Comparison of ENCODE assay signal across 33 cellular contexts in genomic region chr2:44822174-44822573, GRCh38.
"Had no signal": no experiment of that assay in that cellular context is flagged by ENCODE, and none has a peak within 500 bp of the region (broad histone marks: within the 10 kb centered on the region; RNA-seq: fewer than 3 reads in every experiment).

No MANE protein-coding gene starts in this region.

- H3K4me3 Mint-ChIP-seq: activated CD4-positive, alpha-beta T cell treated with anti-CD3 and anti-CD28 coated beads, Interleukin-2, amount 10 ng/mL, durations not matched to agents 24 days and 14 days; activated CD8-positive, alpha-beta T cell treated with anti-CD3 and anti-CD28 coated beads for 36 hours; activated naive CD8-positive, alpha-beta T cell treated with anti-CD3 and anti-CD28 coated beads for 36 hours; activated T-cell treated with anti-CD3 and anti-CD28 coated beads, Interleukin-2, amount 50 U/mL, for 72 hours; activated T-helper 17 cell treated with anti-CD3 and anti-CD28 coated beads, Interleukin-2, amount 50 U/mL, for 72 hours; T-helper 1 cell treated with Interleukin-12 subunit alpha and Interleukin-12 subunit beta and Interleukin-4 antibody, amounts not matched to agents 30 μg/mL and 1 μg/mL, for 36 hours; T-helper 2 cell treated with Interferon-gamma antibody and Interleukin-4, amounts not matched to agents 5 μg/mL and 100 μg/mL, for 36 hours had no signal

- H3K27ac Mint-ChIP-seq: activated CD4-positive, alpha-beta T cell treated with anti-CD3 and anti-CD28 coated beads, Interleukin-2, amount 10 ng/mL, durations not matched to agents 24 days and 14 days; activated CD8-positive, alpha-beta T cell treated with anti-CD3 and anti-CD28 coated beads for 36 hours; activated naive CD8-positive, alpha-beta T cell treated with anti-CD3 and anti-CD28 coated beads for 36 hours; activated T-cell treated with anti-CD3 and anti-CD28 coated beads, Interleukin-2, amount 50 U/mL, for 72 hours; activated T-helper 17 cell treated with anti-CD3 and anti-CD28 coated beads, Interleukin-2, amount 50 U/mL, for 72 hours; T-helper 1 cell treated with Interleukin-12 subunit alpha and Interleukin-12 subunit beta and Interleukin-4 antibody, amounts not matched to agents 30 μg/mL and 1 μg/mL, for 36 hours; T-helper 2 cell treated with Interferon-gamma antibody and Interleukin-4, amounts not matched to agents 5 μg/mL and 100 μg/mL, for 36 hours had no signal

- H3K27me3 Mint-ChIP-seq: activated CD4-positive, alpha-beta T cell treated with anti-CD3 and anti-CD28 coated beads, Interleukin-2, amount 10 ng/mL, durations not matched to agents 24 days and 14 days had no signal

- H3K27me3 ChIP-seq: Peyer's patch, SJSA1 had no signal

- H3K4me3 ChIP-seq: Peyer's patch, SJSA1 had no signal

- H3K9ac ChIP-seq: SK-N-SH had no signal

- H3K4me1 ChIP-seq: SJSA1 had no signal

- H3K4me1 Mint-ChIP-seq: activated CD4-positive, alpha-beta T cell treated with anti-CD3 and anti-CD28 coated beads, Interleukin-2, amount 10 ng/mL, durations not matched to agents 24 days and 14 days; activated naive CD8-positive, alpha-beta T cell treated with anti-CD3 and anti-CD28 coated beads for 36 hours; activated T-helper 17 cell treated with anti-CD3 and anti-CD28 coated beads, Interleukin-2, amount 50 U/mL, for 72 hours had no signal

- H3K36me3 ChIP-seq: brain microvascular endothelial cell, Peyer's patch, SJSA1 had no signal

- H3K9me3 Mint-ChIP-seq: activated CD4-positive, alpha-beta T cell treated with anti-CD3 and anti-CD28 coated beads, Interleukin-2, amount 10 ng/mL, durations not matched to agents 24 days and 14 days; activated CD8-positive, alpha-beta T cell treated with anti-CD3 and anti-CD28 coated beads for 36 hours; activated naive CD8-positive, alpha-beta T cell treated with anti-CD3 and anti-CD28 coated beads for 36 hours; activated T-cell treated with anti-CD3 and anti-CD28 coated beads, Interleukin-2, amount 50 U/mL, for 72 hours; activated T-helper 17 cell treated with anti-CD3 and anti-CD28 coated beads, Interleukin-2, amount 50 U/mL, for 72 hours; T-helper 1 cell treated with Interleukin-12 subunit alpha and Interleukin-12 subunit beta and Interleukin-4 antibody, amounts not matched to agents 30 μg/mL and 1 μg/mL, for 36 hours; T-helper 2 cell treated with Interferon-gamma antibody and Interleukin-4, amounts not matched to agents 5 μg/mL and 100 μg/mL, for 36 hours had no signal

- DNase-seq: activated CD4-positive, alpha-beta T cell treated with anti-CD3 and anti-CD28 coated beads, Interleukin-2, amount 10 ng/mL, durations not matched to agents 24 days and 14 days; activated CD4-positive, alpha-beta T cell treated with anti-CD3 and anti-CD28 coated beads, Interleukin-2, amount 50 U/mL, for 4 hours; activated CD4-positive, CD25-positive, alpha-beta regulatory T cell; activated CD8-positive, alpha-beta T cell treated with anti-CD3 and anti-CD28 coated beads for 36 hours; activated effector memory CD4-positive, alpha-beta T cell treated with anti-CD3 and anti-CD28 coated beads, Interleukin-2, amount 50 U/mL, for 16 hours; activated naive CD4-positive, alpha-beta T cell; activated naive CD4-positive, alpha-beta T cell treated with anti-CD3 and anti-CD28 coated beads, Interleukin-2, amount 50 U/mL, for 16 hours; activated naive CD8-positive, alpha-beta T cell treated with anti-CD3 and anti-CD28 coated beads for 36 hours; activated T-cell treated with anti-CD3 and anti-CD28 coated beads, Interleukin-2, amount 50 U/mL, for 1 hour; activated T-cell treated with anti-CD3 and anti-CD28 coated beads, Interleukin-2, amount 50 U/mL, for 72 hours; amniotic stem cell; aorta; brain microvascular endothelial cell; central memory CD4-positive, alpha-beta T cell; NCI-H1105; NCI-H1417 treated with DMSO at 0.1 percent for 48 hours; NCI-H187 treated with DMSO at 0.1 percent for 48 hours; NCI-H2081; NCI-H2171 treated with DMSO at 0.1 percent for 48 hours; NCI-H2227 treated with DMSO at 0.1 percent for 48 hours; NCI-H446; NCI-H510A treated with DMSO at 0.1 percent for 48 hours; NK-92 treated with Interleukin-12 subunit alpha and Interleukin-12 subunit beta, amount 100 ng/mL, for 24 hours; PC-3; Peyer's patch; RPMI8226; SHP77 treated with DMSO at 0.1 percent for 48 hours; SK-N-SH had no signal

- H3K9me3 ChIP-seq: Peyer's patch, SJSA1, SK-N-SH had no signal

- H3K4me2 ChIP-seq: SK-N-SH had no signal

- H3K27ac ChIP-seq: brain microvascular endothelial cell, Peyer's patch, SJSA1, VCaP had no signal

- ATAC-seq: activated CD8-positive, alpha-beta T cell treated with anti-CD3 and anti-CD28 coated beads for 36 hours; activated T-cell treated with anti-CD3 and anti-CD28 coated beads, Interleukin-2, amount 50 U/mL, for 72 hours; activated T-helper 17 cell treated with anti-CD3 and anti-CD28 coated beads, Interleukin-2, amount 50 U/mL, for 72 hours; PC-3 had no signal

- H3K36me3 Mint-ChIP-seq: activated naive CD8-positive, alpha-beta T cell treated with anti-CD3 and anti-CD28 coated beads for 36 hours had no signal
